Comparison of ENCODE assay signal across 8 cellular contexts in the genomic region with DNA sequence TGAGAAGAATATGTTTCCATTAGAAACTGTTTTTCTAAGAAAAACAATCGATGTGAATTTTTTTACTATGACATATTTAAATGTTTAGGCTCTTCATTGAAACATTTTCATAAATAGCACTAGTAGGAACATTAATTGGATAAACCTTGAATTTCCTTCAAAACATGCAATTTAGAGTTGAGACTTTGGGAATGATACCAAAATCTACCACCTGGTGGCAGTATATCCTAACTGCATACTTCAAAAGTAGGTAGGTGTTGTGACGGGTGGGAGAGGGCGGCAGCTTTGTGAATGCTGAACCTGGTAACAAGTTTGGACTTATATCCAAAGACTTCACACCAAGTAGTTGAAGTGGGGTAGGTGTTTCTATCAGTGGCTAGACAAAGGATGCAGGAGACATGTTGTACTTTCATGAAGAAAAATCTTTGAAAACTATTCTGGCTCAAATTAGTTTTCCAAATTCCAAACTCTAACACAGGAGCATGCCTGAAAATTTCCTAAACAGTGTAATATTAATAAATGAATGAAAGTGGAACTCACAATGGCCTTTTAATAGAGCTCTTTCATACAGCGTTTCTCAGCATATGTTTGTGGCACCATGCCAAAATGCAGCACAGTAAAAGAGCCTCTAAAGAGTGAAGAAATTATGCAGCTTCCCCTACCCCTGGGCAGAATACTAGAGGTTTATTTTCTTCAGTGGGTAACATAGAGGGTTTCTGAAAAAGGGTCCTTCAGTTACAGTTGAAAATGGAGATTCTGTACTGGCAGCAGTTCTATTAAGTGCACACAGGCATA.
DNase-seq lines count a peak whose midpoint lies in the region; ATAC-seq and TF ChIP-seq lines count a peak whose summit lies in the region.

No MANE protein-coding gene starts in this region.

- peak; percentile 77 for TF ChIP-seq CTCF in fibroblast of pulmonary artery (IDR thresholded peaks at IDR 0.05; ENCODE audit: low read length, missing control alignments)
- peak; percentile 87 for TF ChIP-seq CTCF in osteocyte (IDR thresholded peaks at IDR 0.05)

- no peak overlapping the region for H3K4me3 ChIP-seq in fibroblast of pulmonary artery (replicated peaks; ENCODE audit: low read depth, low read length)

- H3K9me3 Mint-ChIP-seq in osteocyte (ENCODE audit: unreplicated experiment): peaks cover 6% of the 10 kb centered on the region

- peaks cover 2% of the 10 kb centered on the region for H3K4me1 Mint-ChIP-seq in osteocyte (ENCODE audit: unreplicated experiment)

- peak overlapping the region; percentile 49 for H3K4me3 Mint-ChIP-seq in osteocyte (ENCODE audit: unreplicated experiment)

- peak; percentile 60 for DNase-seq in CD1c-positive myeloid dendritic cell (ENCODE audit: extremely low spot score)
- peak; percentile 14 for DNase-seq in NCI-H2029 treated with DMSO at 0.1 percent for 48 hours (lab: John Stamatoyannopoulos, UW)
- peak; percentile 17 for DNase-seq in activated CD4-positive, alpha-beta T cell treated with anti-CD3 and anti-CD28 coated beads, Interleukin-2, amount 50 U/mL, for 1 hour
- peak; percentile 64 for DNase-seq in fibroblast of pulmonary artery (ENCODE audit: low read depth)
- no peak for DNase-seq in osteocyte (ENCODE audit: extremely low spot score, unreplicated experiment)
- DNase-seq in activated CD4-positive, CD25-positive, alpha-beta regulatory T cell treated with anti-CD3 and anti-CD28 coated beads, Interleukin-2, amount 50 U/mL, for 72 hours: no peak

- no peaks in the 10 kb centered on the region for H3K27me3 Mint-ChIP-seq in osteocyte (ENCODE audit: unreplicated experiment)

- peak; percentile 91 for ATAC-seq in GM18517 (IDR thresholded peaks at IDR 0.05; ENCODE audit: unreplicated experiment)
- ATAC-seq in HG02938 (IDR thresholded peaks at IDR 0.05; ENCODE audit: unreplicated experiment): peak; percentile 80

- H3K36me3 Mint-ChIP-seq in osteocyte (ENCODE audit: unreplicated experiment): no peaks in the 10 kb centered on the region

- no peak overlapping the region for H3K27ac Mint-ChIP-seq in osteocyte (ENCODE audit: unreplicated experiment)

Comparison
In these comparisons a context has a peak if more than half of its experiments do, and no peak if none do; other contexts are left out.
1. DNase-seq: peak in CD1c-positive myeloid dendritic cell (single experiment), NCI-H2029 treated with DMSO at 0.1 percent for 48 hours (single experiment), activated CD4-positive, alpha-beta T cell treated with anti-CD3 and anti-CD28 coated beads, Interleukin-2, amount 50 U/mL, for 1 hour (single experiment) and fibroblast of pulmonary artery (single experiment); none in osteocyte (single experiment) and activated CD4-positive, CD25-positive, alpha-beta regulatory T cell treated with anti-CD3 and anti-CD28 coated beads, Interleukin-2, amount 50 U/mL, for 72 hours (single experiment).